Comparison of ENCODE assay signal across 31 cellular contexts in genomic region chr6:37426058-37426944, GRCh38.
"Had no signal": no experiment of that assay in that cellular context is flagged by ENCODE, and none has a peak within 500 bp of the region (broad histone marks: within the 10 kb centered on the region; RNA-seq: fewer than 3 reads in every experiment).

No MANE protein-coding gene starts in this region.

- H3K9me3 ChIP-seq: gastrocnemius medialis, heart left ventricle had no signal

- H3K36me3 ChIP-seq: brain microvascular endothelial cell, esophagus muscularis mucosa, gastrocnemius medialis, heart left ventricle had no signal

- H3K4me1 Mint-ChIP-seq: activated CD4-positive, alpha-beta T cell treated with anti-CD3 and anti-CD28 coated beads for 36 hours; activated CD4-positive, alpha-beta T cell treated with anti-CD3 and anti-CD28 coated beads, Interleukin-2, amount 10 ng/mL, durations not matched to agents 24 days and 14 days; central memory CD8-positive, alpha-beta T cell had no signal

- H3K36me3 Mint-ChIP-seq: activated CD4-positive, alpha-beta memory T cell treated with anti-CD3 and anti-CD28 coated beads for 36 hours; activated naive CD4-positive, alpha-beta T cell treated with anti-CD3 and anti-CD28 coated beads, Interleukin-2, amount 10 ng/mL, durations not matched to agents 7 days and 5 days; activated naive CD8-positive, alpha-beta T cell had no signal

- H3K4me3 ChIP-seq: coronary artery, dorsolateral prefrontal cortex, esophagus muscularis mucosa, gastrocnemius medialis, heart left ventricle had no signal

- H3K4me1 ChIP-seq: esophagus muscularis mucosa, foreskin keratinocyte, gastrocnemius medialis, heart left ventricle had no signal

- H3K4me3 Mint-ChIP-seq: activated CD4-positive, alpha-beta memory T cell treated with anti-CD3 and anti-CD28 coated beads for 36 hours; activated CD4-positive, alpha-beta T cell treated with anti-CD3 and anti-CD28 coated beads for 36 hours; activated CD4-positive, alpha-beta T cell treated with anti-CD3 and anti-CD28 coated beads, Interleukin-2, amount 10 ng/mL, durations not matched to agents 24 days and 14 days; activated naive CD4-positive, alpha-beta T cell treated with anti-CD3 and anti-CD28 coated beads, Interleukin-2, amount 10 ng/mL, durations not matched to agents 7 days and 5 days; activated naive CD8-positive, alpha-beta T cell; activated T-cell treated with anti-CD3 and anti-CD28 coated beads, Interleukin-2, amount 50 U/mL, for 4 hours; activated T-helper 1 cell treated with anti-CD3 and anti-CD28 coated beads, Interleukin-12 subunit alpha, Interleukin-12 subunit beta, Interleukin-2, Interleukin-4 antibody, amounts not matched to agents 30 ng/mL and 10 ng/mL and 1 ng/mL, durations not matched to agents 14 hours and 24 hours and 36 hours; central memory CD8-positive, alpha-beta T cell; dendritic cell treated with granulocyte-macrophage colony-stimulating factor and Interleukin-4, amounts not matched to agents 40 ng/mL and 50 ng/mL, for 4 days; effector memory CD8-positive, alpha-beta T cell had no signal

- ATAC-seq: activated CD4-positive, alpha-beta T cell treated with anti-CD3 and anti-CD28 coated beads for 36 hours; activated T-cell treated with anti-CD3 and anti-CD28 coated beads, Interleukin-2, amount 50 U/mL, for 4 hours; effector memory CD8-positive, alpha-beta T cell; foreskin keratinocyte; gastrocnemius medialis; heart left ventricle had no signal

- H3K27me3 ChIP-seq: brain microvascular endothelial cell, foreskin keratinocyte, gastrocnemius medialis, heart left ventricle had no signal

- DNase-seq: activated CD4-positive, alpha-beta memory T cell treated with anti-CD3 and anti-CD28 coated beads for 36 hours; activated CD4-positive, alpha-beta T cell treated with anti-CD3 and anti-CD28 coated beads for 36 hours; activated CD4-positive, alpha-beta T cell treated with anti-CD3 and anti-CD28 coated beads, Interleukin-2, amount 10 ng/mL, durations not matched to agents 24 days and 14 days; activated CD4-positive, CD25-positive, alpha-beta regulatory T cell; activated CD4-positive, CD25-positive, alpha-beta regulatory T cell treated with anti-CD3 and anti-CD28 coated beads, Interleukin-2, amount 50 U/mL, for 72 hours; activated CD8-positive, alpha-beta memory T cell treated with anti-CD3 and anti-CD28 coated beads, Interleukin-2, amount 50 U/mL, for 48 hours; activated effector memory CD4-positive, alpha-beta T cell treated with anti-CD3 and anti-CD28 coated beads, Interleukin-2, amount 50 U/mL, for 16 hours; activated naive CD4-positive, alpha-beta T cell treated with anti-CD3 and anti-CD28 coated beads, Interleukin-2, amount 10 ng/mL, durations not matched to agents 7 days and 5 days; activated T-cell treated with anti-CD3 and anti-CD28 coated beads for 4 hours; activated T-cell treated with anti-CD3 and anti-CD28 coated beads, Interleukin-2, amount 50 U/mL, for 4 hours; amniotic stem cell; anterior cingulate cortex; brain microvascular endothelial cell; dorsolateral prefrontal cortex; effector CD4-positive, alpha-beta T cell; effector memory CD8-positive, alpha-beta T cell; erythroblast; foreskin keratinocyte; gastrocnemius medialis; glutamatergic neuron; heart left ventricle; T-helper 2 cell had no signal

- H3K9me3 Mint-ChIP-seq: activated CD4-positive, alpha-beta memory T cell treated with anti-CD3 and anti-CD28 coated beads for 36 hours; activated T-cell treated with anti-CD3 and anti-CD28 coated beads, Interleukin-2, amount 50 U/mL, for 4 hours; activated T-helper 2 cell treated with anti-CD3 and anti-CD28 coated beads, Interferon-gamma antibody, Interleukin-2, Interleukin-4, amounts not matched to agents 10 μg/mL and 5 μg/mL and 100 μg/mL, durations not matched to agents 14 hours and 24 hours and 36 hours; central memory CD8-positive, alpha-beta T cell; dendritic cell treated with granulocyte-macrophage colony-stimulating factor and Interleukin-4, amounts not matched to agents 40 ng/mL and 50 ng/mL, for 4 days; effector memory CD8-positive, alpha-beta T cell had no signal

- H3K27ac ChIP-seq: brain microvascular endothelial cell, coronary artery, dorsolateral prefrontal cortex, esophagus muscularis mucosa, foreskin keratinocyte, gastrocnemius medialis, heart left ventricle had no signal

- FAIRE-seq: astrocyte, bronchial epithelial cell had no signal

- H3K27ac Mint-ChIP-seq: activated CD4-positive, alpha-beta memory T cell treated with anti-CD3 and anti-CD28 coated beads for 36 hours; activated CD4-positive, alpha-beta T cell treated with anti-CD3 and anti-CD28 coated beads for 36 hours; activated CD4-positive, alpha-beta T cell treated with anti-CD3 and anti-CD28 coated beads, Interleukin-2, amount 10 ng/mL, durations not matched to agents 24 days and 14 days; activated naive CD4-positive, alpha-beta T cell treated with anti-CD3 and anti-CD28 coated beads, Interleukin-2, amount 10 ng/mL, durations not matched to agents 7 days and 5 days; activated naive CD8-positive, alpha-beta T cell; activated T-helper 1 cell treated with anti-CD3 and anti-CD28 coated beads, Interleukin-12 subunit alpha, Interleukin-12 subunit beta, Interleukin-2, Interleukin-4 antibody, amounts not matched to agents 30 ng/mL and 10 ng/mL and 1 ng/mL, durations not matched to agents 14 hours and 24 hours and 36 hours; activated T-helper 2 cell treated with anti-CD3 and anti-CD28 coated beads, Interferon-gamma antibody, Interleukin-2, Interleukin-4, amounts not matched to agents 10 μg/mL and 5 μg/mL and 100 μg/mL, durations not matched to agents 14 hours and 24 hours and 36 hours; dendritic cell treated with granulocyte-macrophage colony-stimulating factor and Interleukin-4, amounts not matched to agents 40 ng/mL and 50 ng/mL, for 4 days; effector memory CD8-positive, alpha-beta T cell had no signal
